ENCODE assay signal across 8 cellular contexts in genomic region chr14:23057757-23058653, GRCh38.
DNase-seq lines count a peak whose midpoint lies in the region; ATAC-seq lines count a peak whose summit lies in the region.

No MANE protein-coding gene starts in this region.

- in situ Hi-C loops in T47D (cut with HindIII; ENCODE audit: low pct_unique_long_range_greater_than_20kb, low sequenced_read_pairs): no loop called here

- ATAC-seq in GM18498 (IDR thresholded peaks at IDR 0.05; ENCODE audit: unreplicated experiment) (peak; percentile 67), HG03025 (IDR thresholded peaks at IDR 0.05; ENCODE audit: low FRiP score, unreplicated experiment) (peak; percentile 60)

- peak; percentile 83 for DNase-seq in SW480 (ENCODE audit: low spot score)
- DNase-seq in T47D (ENCODE audit: low read depth in 1 of 2, low spot score in 1 of 2): peak; percentile 83 to 85
- peak; percentile 76 for DNase-seq in iris pigment epithelial cell (ENCODE audit: low read depth)
- peak; percentile 92 for DNase-seq in stimulated activated CD4-positive, alpha-beta T cell treated with anti-CD3 and anti-CD28 coated beads, Interleukin-15, amount 100 ng/mL, for 24 hours
- no peak for DNase-seq in OCI-M1 (lab: John Stamatoyannopoulos, UW)
- DNase-seq in NCI-H2227 treated with DMSO at 0.1 percent for 48 hours (lab: John Stamatoyannopoulos, UW): no peak

Comparison
In these comparisons a context has a peak if more than half of its experiments do, and no peak if none do; other contexts are left out.
1. DNase-seq: peak in SW480 (single experiment), T47D (2 of 2), iris pigment epithelial cell (single experiment) and stimulated activated CD4-positive, alpha-beta T cell treated with anti-CD3 and anti-CD28 coated beads, Interleukin-15, amount 100 ng/mL, for 24 hours (single experiment); none in OCI-M1 (single experiment) and NCI-H2227 treated with DMSO at 0.1 percent for 48 hours (single experiment).